In genomic region chr2:176763871-176764404, GRCh38 we compare ENCODE assay signal across 15 cellular contexts.
DNase-seq lines count a peak whose midpoint lies in the region; ATAC-seq and TF ChIP-seq lines count a peak whose summit lies in the region.
"Had no signal": no experiment of that assay in that cellular context is flagged by ENCODE, and none has a peak within 500 bp of the region (broad histone marks: within the 10 kb centered on the region; RNA-seq: fewer than 3 reads in every experiment).

No MANE protein-coding gene starts in this region.

- no peaks in the 10 kb centered on the region for H3K36me3 Mint-ChIP-seq in Calu3 (ENCODE audit: insufficient read depth, unreplicated experiment)
- no peaks in the 10 kb centered on the region for H3K36me3 Mint-ChIP-seq in activated CD4-positive, alpha-beta T cell treated with anti-CD3 and anti-CD28 coated beads, Interleukin-2, amount 10 ng/mL, durations not matched to agents 7 days and 5 days (ENCODE audit: low read depth)
- H3K36me3 Mint-ChIP-seq: activated naive CD4-positive, alpha-beta T cell treated with anti-CD3 and anti-CD28 coated beads, Interleukin-2, amount 50 U/mL, for 72 hours had no signal

- H3K4me1 ChIP-seq in GM23248 (ENCODE audit: insufficient read depth) = peaks cover 15% of the 10 kb centered on the region

- in situ Hi-C loops in GM23248 (cut with MboI) = no loop called here

- H3K9me3 ChIP-seq in GM23248 (ENCODE audit: low read depth) = no peaks in the 10 kb centered on the region
- H3K9me3 ChIP-seq: heart left ventricle had no signal

- H4K20me1 ChIP-seq in GM23248 (ENCODE audit: insufficient read depth) = no peaks in the 10 kb centered on the region

- H3F3A ChIP-seq in GM23248 (ENCODE audit: insufficient read depth) = no peaks in the 10 kb centered on the region

- DNase-seq in GM23248 (peak; percentile 27), iPS DF 19.7 (ENCODE audit: low read depth, low spot score) (peak; percentile 95), RKO (ENCODE audit: low spot score) (no peak), Calu3 (no peak)
- DNase-seq in stimulated activated CD4-positive, alpha-beta T cell treated with anti-CD3 and anti-CD28 coated beads, Interleukin-4, amount 100 ng/mL, for 4 hours = no peak
- DNase-seq in activated CD4-positive, alpha-beta T cell treated with anti-CD3 and anti-CD28 coated beads, Interleukin-2, amount 10 ng/mL, durations not matched to agents 7 days and 5 days = no peak
- DNase-seq: DMS79 treated with DMSO at 0.1 percent for 48 hours; effector CD8-positive, alpha-beta T cell; heart left ventricle; NCI-H1694 treated with DMSO at 0.1 percent for 48 hours had no signal

- H3K4me2 ChIP-seq in GM23248 (ENCODE audit: unreplicated experiment) = no peak overlapping the region

- no peaks in the 10 kb centered on the region for H3K79me2 ChIP-seq in GM23248 (ENCODE audit: insufficient read depth)

- no peaks in the 10 kb centered on the region for H3K9me3 Mint-ChIP-seq in Calu3 (ENCODE audit: low read depth, unreplicated experiment)
- no peaks in the 10 kb centered on the region for H3K9me3 Mint-ChIP-seq in activated CD4-positive, alpha-beta T cell treated with anti-CD3 and anti-CD28 coated beads, Interleukin-2, amount 10 ng/mL, durations not matched to agents 7 days and 5 days
- H3K9me3 Mint-ChIP-seq: activated naive CD4-positive, alpha-beta T cell treated with anti-CD3 and anti-CD28 coated beads, Interleukin-2, amount 50 U/mL, for 72 hours had no signal

- intact Hi-C loops in Calu3 (cut with micrococcal nuclease; ENCODE audit: unreplicated experiment) = no loop called here

- no peak overlapping the region for H2AFZ ChIP-seq in GM23248

- no peaks in the 10 kb centered on the region for H3K9me2 ChIP-seq in GM23248 (ENCODE audit: insufficient read depth)

- no peak overlapping the region for H3K27ac Mint-ChIP-seq in Calu3 (ENCODE audit: unreplicated experiment)
- H3K27ac Mint-ChIP-seq in activated CD4-positive, alpha-beta T cell treated with anti-CD3 and anti-CD28 coated beads, Interleukin-2, amount 10 ng/mL, durations not matched to agents 7 days and 5 days = no peak overlapping the region
- H3K27ac Mint-ChIP-seq: activated naive CD4-positive, alpha-beta T cell treated with anti-CD3 and anti-CD28 coated beads, Interleukin-2, amount 50 U/mL, for 72 hours had no signal

- H3K4me3 ChIP-seq in GM23248 = no peak overlapping the region
- H3K4me3 ChIP-seq: heart left ventricle had no signal

- no peaks in the 10 kb centered on the region for H3K4me1 Mint-ChIP-seq in Calu3 (ENCODE audit: low read depth, unreplicated experiment)
- no peaks in the 10 kb centered on the region for H3K4me1 Mint-ChIP-seq in activated CD4-positive, alpha-beta T cell treated with anti-CD3 and anti-CD28 coated beads, Interleukin-2, amount 10 ng/mL, durations not matched to agents 7 days and 5 days

- WGBS in GM23248 (ENCODE audit: low coverage in 1 of 2, low lambda C conversion rate in 2 of 2, missing lambda C conversion rate in 2 of 2), 2 experiments = 73 to 79% methylated on average over 7 of the region's 7 CpGs

- ATAC-seq in GM18868 (IDR thresholded peaks at IDR 0.05; ENCODE audit: unreplicated experiment) = peak; percentile 77
- peak; percentile 68 for ATAC-seq in HG03520 (IDR thresholded peaks at IDR 0.05; ENCODE audit: unreplicated experiment)
- ATAC-seq: activated CD4-positive, CD25-positive, alpha-beta regulatory T cell treated with anti-CD3 and anti-CD28 coated beads, Interleukin-2, amount 50 U/mL, for 24 hours; activated naive CD4-positive, alpha-beta T cell treated with anti-CD3 and anti-CD28 coated beads, Interleukin-2, amount 50 U/mL, for 72 hours had no signal

- no peak overlapping the region for H3K27ac ChIP-seq in GM23248
- H3K27ac ChIP-seq: heart left ventricle, RWPE1 had no signal

- POLR2A ChIA-PET in activated CD4-positive, alpha-beta T cell treated with anti-CD3 and anti-CD28 coated beads, Interleukin-2, amount 10 ng/mL, durations not matched to agents 7 days and 5 days (lab: Charles Lee) = no interaction called here

- no peak overlapping the region for H3K4me3 Mint-ChIP-seq in Calu3 (ENCODE audit: low read depth, unreplicated experiment)
- H3K4me3 Mint-ChIP-seq in activated CD4-positive, alpha-beta T cell treated with anti-CD3 and anti-CD28 coated beads, Interleukin-2, amount 10 ng/mL, durations not matched to agents 7 days and 5 days = no peak overlapping the region

- CTCF ChIA-PET in Calu3 (lab: Charles Lee) = interaction anchor here (0.6 kb wide), 1 partner anchor 223 kb away, joined by 3 read pairs; no protein-coding TSS in a partner anchor
- CTCF ChIA-PET in activated CD4-positive, alpha-beta T cell treated with anti-CD3 and anti-CD28 coated beads, Interleukin-2, amount 10 ng/mL, durations not matched to agents 7 days and 5 days (lab: Charles Lee) = no interaction called here

- H3K27me3 Mint-ChIP-seq in Calu3 (ENCODE audit: unreplicated experiment) = peaks cover 50% of the 10 kb centered on the region
- H3K27me3 Mint-ChIP-seq in activated CD4-positive, alpha-beta T cell treated with anti-CD3 and anti-CD28 coated beads, Interleukin-2, amount 10 ng/mL, durations not matched to agents 7 days and 5 days = peaks cover 26% of the 10 kb centered on the region

- no peaks in the 10 kb centered on the region for H3K36me3 ChIP-seq in GM23248 (ENCODE audit: low read depth)
- H3K36me3 ChIP-seq: heart left ventricle had no signal

- no peak overlapping the region for H3K9ac ChIP-seq in GM23248

- H3K27me3 ChIP-seq in GM23248 (replicated peaks; ENCODE audit: insufficient read depth) = no peaks in the 10 kb centered on the region
- H3K27me3 ChIP-seq: heart left ventricle had no signal

- TF ChIP-seq CTCF in Calu3 (IDR thresholded peaks at IDR 0.05; ENCODE audit: unreplicated experiment) = no peak

- BruUV-seq in Calu3 (replicated peaks; lab: Mats Ljungman, UMichigan) = no TSS peak

Comparison
In these comparisons a context has a peak if more than half of its experiments do, and no peak if none do; other contexts are left out.
1. DNase-seq: peak in GM23248 (single experiment) and iPS DF 19.7 (single experiment); none in RKO (single experiment), Calu3 (single experiment), stimulated activated CD4-positive, alpha-beta T cell treated with anti-CD3 and anti-CD28 coated beads, Interleukin-4, amount 100 ng/mL, for 4 hours (0 of 2) and activated CD4-positive, alpha-beta T cell treated with anti-CD3 and anti-CD28 coated beads, Interleukin-2, amount 10 ng/mL, durations not matched to agents 7 days and 5 days (single experiment).